Comparison of ENCODE assay signal across 28 cellular contexts in the genomic region with DNA sequence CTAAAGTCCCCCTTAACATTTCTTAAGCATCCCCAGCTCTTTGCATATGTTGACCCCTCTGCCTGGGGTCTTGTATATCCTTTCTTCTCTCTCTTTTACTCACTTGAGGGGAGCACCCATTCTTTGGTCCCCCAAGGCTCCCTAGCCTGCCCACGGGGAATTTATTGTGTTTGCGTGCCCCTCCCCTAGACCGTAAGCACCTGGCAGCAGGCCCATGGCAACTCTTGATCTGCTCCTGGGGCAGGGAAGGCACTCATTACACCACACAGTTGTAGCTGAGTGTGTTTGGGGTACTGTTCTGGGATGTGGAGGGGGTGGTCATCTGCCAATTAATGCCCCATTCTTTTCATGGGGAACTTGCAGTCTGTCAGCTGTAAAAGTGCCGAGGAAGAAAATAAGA. TPM values are rescaled to one million over a fixed set of nuclear protein-coding genes. Genes with fewer than 3 reads are reported as not detected.
DNase-seq lines count a peak whose midpoint lies in the region; ATAC-seq and TF ChIP-seq lines count a peak whose summit lies in the region.
"Had no signal": no experiment of that assay in that cellular context is flagged by ENCODE, and none has a peak within 500 bp of the region (broad histone marks: within the 10 kb centered on the region; RNA-seq: fewer than 3 reads in every experiment).

No MANE protein-coding gene starts in this region.

- H3K27ac ChIP-seq in trophoblast cell (ENCODE audit: low read depth, low read length) (no peak overlapping the region), mesenchymal stem cell (ENCODE audit: low read length, poor library complexity, severe bottlenecking) (no peak overlapping the region), caudate nucleus (ENCODE audit: low read depth, low read length) (no peak overlapping the region)
- H3K27ac ChIP-seq: KMS-11, SJCRH30 had no signal

- no peak overlapping the region for H3K23ac ChIP-seq in trophoblast cell (ENCODE audit: low read length)
- no peak overlapping the region for H3K23ac ChIP-seq in mesenchymal stem cell (ENCODE audit: low read length in 2 of 2)

- H3K79me1 ChIP-seq in trophoblast cell (ENCODE audit: low read length) = peaks cover 29% of the 10 kb centered on the region
- no peaks in the 10 kb centered on the region for H3K79me1 ChIP-seq in mesenchymal stem cell (replicated peaks; ENCODE audit: low read length, poor library complexity, severe bottlenecking)

- H3K79me2 ChIP-seq in trophoblast cell (ENCODE audit: control insufficient read depth, insufficient read depth, low read length, poor library complexity) = peaks cover 3% of the 10 kb centered on the region

- no peaks in the 10 kb centered on the region for H3K9me3 Mint-ChIP-seq in stimulated activated naive CD8-positive, alpha-beta T cell treated with anti-CD3 and anti-CD28 coated beads, Interleukin-15, Interleukin-2, amounts not matched to agents 100 ng/mL and 50 ng/mL, for 24 hours
- H3K9me3 Mint-ChIP-seq in endothelial cell (ENCODE audit: unreplicated experiment) = no peaks in the 10 kb centered on the region
- H3K9me3 Mint-ChIP-seq: CD8-positive, alpha-beta memory T cell; HFFc6; IgD-negative memory B cell had no signal

- WGBS in trophoblast cell (ENCODE audit: extremely low coverage, insufficient coverage, insufficient read length) = no CpG with 5 or more reads among the region's 4 CpGs
- WGBS in mesenchymal stem cell = 61% methylated on average over 3 of the region's 4 CpGs

- H3K9me3 ChIP-seq in trophoblast cell (ENCODE audit: insufficient read depth, low read depth, low read length) (peaks cover 2% of the 10 kb centered on the region), mesenchymal stem cell (ENCODE audit: control insufficient read depth, low read length) (no peaks in the 10 kb centered on the region)
- H3K9me3 ChIP-seq: HAP-1, SJCRH30 had no signal

- H3K36me3 Mint-ChIP-seq in stimulated activated naive CD8-positive, alpha-beta T cell treated with anti-CD3 and anti-CD28 coated beads, Interleukin-15, Interleukin-2, amounts not matched to agents 100 ng/mL and 50 ng/mL, for 24 hours (ENCODE audit: low read depth) = no peaks in the 10 kb centered on the region
- no peaks in the 10 kb centered on the region for H3K36me3 Mint-ChIP-seq in endothelial cell (ENCODE audit: low read depth, unreplicated experiment)
- H3K36me3 Mint-ChIP-seq: CD14-positive monocyte; CD8-positive, alpha-beta memory T cell; IgD-negative memory B cell had no signal

- no peak overlapping the region for H3K4me3 Mint-ChIP-seq in stimulated activated naive CD8-positive, alpha-beta T cell treated with anti-CD3 and anti-CD28 coated beads, Interleukin-15, Interleukin-2, amounts not matched to agents 100 ng/mL and 50 ng/mL, for 24 hours
- no peak overlapping the region for H3K4me3 Mint-ChIP-seq in endothelial cell (ENCODE audit: unreplicated experiment)
- H3K4me3 Mint-ChIP-seq: CD14-positive monocyte, HFFc6, IgD-negative memory B cell had no signal

- DNase-seq in stimulated activated naive CD8-positive, alpha-beta T cell treated with anti-CD3 and anti-CD28 coated beads, Interleukin-15, Interleukin-2, amounts not matched to agents 100 U/mL and 50 U/mL, for 24 hours = no peak
- DNase-seq in endothelial cell (ENCODE audit: low spot score) (no peak), trophoblast cell (no peak), mesenchymal stem cell (no peak), caudate nucleus (lab: John Stamatoyannopoulos, UW) (no peak), kidney glomerular epithelial cell (lab: John Stamatoyannopoulos, UW) (no peak)
- DNase-seq: CD8-positive, alpha-beta memory T cell; DMS 273 treated with DMSO at 0.1 percent for 48 hours; DMS79; EL; GOT3; HFFc6; NCI-H1048; NCI-H1417; NCI-H1694; NCI-H2029 treated with DMSO at 0.1 percent for 48 hours; NCI-H446 treated with DMSO at 0.1 percent for 48 hours; NCI-H526; NCI-H82; NK-92 treated with Interleukin-12 subunit alpha and Interleukin-12 subunit beta, amount 100 ng/mL, for 24 hours; PC-3; SJCRH30 had no signal

- no peak for ATAC-seq in stimulated activated naive CD8-positive, alpha-beta T cell treated with anti-CD3 and anti-CD28 coated beads, Interleukin-15, Interleukin-2, amounts not matched to agents 100 U/mL and 50 U/mL, for 24 hours
- ATAC-seq: GM12878, PC-3 had no signal

- TF ChIP-seq CTCF in endothelial cell (IDR thresholded peaks at IDR 0.05; ENCODE audit: unreplicated experiment) = no peak

- H2BK15ac ChIP-seq in mesenchymal stem cell (ENCODE audit: low read depth, poor library complexity, severe bottlenecking) = no peak overlapping the region

- H4K12ac ChIP-seq in trophoblast cell (ENCODE audit: low read depth, low read length) = no peak overlapping the region

- H2BK120ac ChIP-seq in trophoblast cell (ENCODE audit: insufficient read depth, low read length, poor library complexity) (peak overlapping the region; percentile 58), mesenchymal stem cell (ENCODE audit: low read depth, low read length) (no peak overlapping the region)

- H3K4ac ChIP-seq in trophoblast cell (ENCODE audit: low read depth, low read length) (peak overlapping the region; percentile 29), mesenchymal stem cell (ENCODE audit: low read depth in 1 of 2, low read length in 2 of 2) (peak overlapping the region in 1 of 2 experiments; percentile 57)

- H3K27me3 Mint-ChIP-seq in stimulated activated naive CD8-positive, alpha-beta T cell treated with anti-CD3 and anti-CD28 coated beads, Interleukin-15, Interleukin-2, amounts not matched to agents 100 ng/mL and 50 ng/mL, for 24 hours = no peaks in the 10 kb centered on the region
- H3K27me3 Mint-ChIP-seq in endothelial cell (ENCODE audit: unreplicated experiment) = peaks cover 5% of the 10 kb centered on the region

- H4K8ac ChIP-seq in trophoblast cell (ENCODE audit: low read depth, low read length) (peak overlapping the region; percentile 7), mesenchymal stem cell (ENCODE audit: low read length) (no peak overlapping the region)

- no peak overlapping the region for H2AFZ ChIP-seq in trophoblast cell (ENCODE audit: insufficient read depth, low read length, poor library complexity)
- no peak overlapping the region for H2AFZ ChIP-seq in mesenchymal stem cell (ENCODE audit: low read depth, low read length)

- H4K91ac ChIP-seq in trophoblast cell (ENCODE audit: low read depth, low read length) (peak overlapping the region; percentile 78), mesenchymal stem cell (ENCODE audit: low read length) (no peak overlapping the region)

- no peaks in the 10 kb centered on the region for H3K27me3 ChIP-seq in trophoblast cell (ENCODE audit: insufficient read depth, low read length)
- H3K27me3 ChIP-seq in mesenchymal stem cell (ENCODE audit: control insufficient read depth in 1 of 2, insufficient read depth in 1 of 2, low read length in 2 of 2) = peaks cover 0 to 3% of the 10 kb centered on the region in 2 experiments
- H3K27me3 ChIP-seq: SJCRH30 had no signal

- H3K18ac ChIP-seq in trophoblast cell (ENCODE audit: low read length) (no peak overlapping the region), mesenchymal stem cell (ENCODE audit: low read depth in 1 of 2, low read length in 2 of 2) (peak overlapping the region in 1 of 2 experiments; percentile 38)

- H2BK12ac ChIP-seq in trophoblast cell (ENCODE audit: low read length) (peak overlapping the region; percentile 89), mesenchymal stem cell (ENCODE audit: low read length in 2 of 2) (peak overlapping the region in 1 of 2 experiments; percentile 97)

- H3K4me1 Mint-ChIP-seq in stimulated activated naive CD8-positive, alpha-beta T cell treated with anti-CD3 and anti-CD28 coated beads, Interleukin-15, Interleukin-2, amounts not matched to agents 100 ng/mL and 50 ng/mL, for 24 hours (ENCODE audit: low read depth) = peaks cover 10% of the 10 kb centered on the region
- peaks cover 39% of the 10 kb centered on the region for H3K4me1 Mint-ChIP-seq in endothelial cell (ENCODE audit: unreplicated experiment)

- H3K9ac ChIP-seq in trophoblast cell (ENCODE audit: low read length) (peak overlapping the region; percentile 2), mesenchymal stem cell (ENCODE audit: low read length) (no peak overlapping the region)
- H3K9ac ChIP-seq: KMS-11 had no signal

- H2AK5ac ChIP-seq in trophoblast cell (ENCODE audit: low read length) (peak overlapping the region; percentile 94), mesenchymal stem cell (ENCODE audit: low read length, severe bottlenecking) (no peak overlapping the region)

- H3K27ac Mint-ChIP-seq in stimulated activated naive CD8-positive, alpha-beta T cell treated with anti-CD3 and anti-CD28 coated beads, Interleukin-15, Interleukin-2, amounts not matched to agents 100 ng/mL and 50 ng/mL, for 24 hours = peak overlapping the region; percentile 58
- peak overlapping the region; percentile 67 for H3K27ac Mint-ChIP-seq in endothelial cell (ENCODE audit: unreplicated experiment)
- H3K27ac Mint-ChIP-seq: HFFc6, IgD-negative memory B cell had no signal

- peaks cover 25 to 32% of the 10 kb centered on the region in 2 experiments for H3K4me1 ChIP-seq in trophoblast cell (ENCODE audit: control insufficient read depth in 1 of 2, insufficient read depth in 2 of 2, low read length in 2 of 2)
- H3K4me1 ChIP-seq in mesenchymal stem cell (ENCODE audit: control insufficient read depth, insufficient read depth, low read depth, low read length) = peaks cover 8% of the 10 kb centered on the region
- H3K4me1 ChIP-seq: HAP-1 had no signal

- no peak overlapping the region for H3K4me2 ChIP-seq in trophoblast cell (ENCODE audit: low read length)
- no peak overlapping the region for H3K4me2 ChIP-seq in mesenchymal stem cell (ENCODE audit: low read length, poor library complexity, severe bottlenecking)
- H3K4me2 ChIP-seq: KMS-11 had no signal

- no peak overlapping the region for H2BK5ac ChIP-seq in trophoblast cell (ENCODE audit: low read depth, low read length, poor library complexity)
- no peak overlapping the region for H2BK5ac ChIP-seq in mesenchymal stem cell (ENCODE audit: low read depth, low read length, poor library complexity, severe bottlenecking)

- no peak overlapping the region for H3K14ac ChIP-seq in trophoblast cell (ENCODE audit: low read length)
- peak overlapping the region in 1 of 2 experiments; percentile 69 for H3K14ac ChIP-seq in mesenchymal stem cell (ENCODE audit: low read length in 2 of 2)

- H3K4me3 ChIP-seq in trophoblast cell (ENCODE audit: low read depth, low read length) = no peak overlapping the region
- H3K4me3 ChIP-seq in mesenchymal stem cell (ENCODE audit: insufficient read depth in 1 of 2, low read depth in 1 of 2, low read length in 2 of 2) = no peak overlapping the region
- H3K4me3 ChIP-seq: GM12878, HAP-1, SJCRH30 had no signal

- H3K36me3 ChIP-seq in trophoblast cell (ENCODE audit: control insufficient read depth in 1 of 2, insufficient read depth in 2 of 2, low read length in 2 of 2) (no peaks in the 10 kb centered on the region), mesenchymal stem cell (ENCODE audit: control insufficient read depth in 1 of 2, insufficient read depth in 2 of 2, low read depth in 1 of 2, low read length in 2 of 2) (no peaks in the 10 kb centered on the region)
- H3K36me3 ChIP-seq: HAP-1, SJCRH30 had no signal

RNA-seq across cellular contexts. Expression of gene SMAD6, which starts 27.3 kb away (rescaled TPM):
- 21.3 TPM for total RNA-seq in endothelial cell (ENCODE audit: unreplicated experiment)
- polyA plus RNA-seq in trophoblast cell (2013) = 29.5 and 30.6 TPM in 2 replicates
- 5.5 TPM for polyA plus RNA-seq in mesenchymal stem cell (2013, experiment 1 of 2)
- polyA plus RNA-seq in mesenchymal stem cell (2013, experiment 2 of 2) = 5.6 TPM
- polyA plus RNA-seq: CD14-positive monocyte; CD8-positive, alpha-beta memory T cell; IgD-negative memory B cell had no signal
